In the genomic region with DNA sequence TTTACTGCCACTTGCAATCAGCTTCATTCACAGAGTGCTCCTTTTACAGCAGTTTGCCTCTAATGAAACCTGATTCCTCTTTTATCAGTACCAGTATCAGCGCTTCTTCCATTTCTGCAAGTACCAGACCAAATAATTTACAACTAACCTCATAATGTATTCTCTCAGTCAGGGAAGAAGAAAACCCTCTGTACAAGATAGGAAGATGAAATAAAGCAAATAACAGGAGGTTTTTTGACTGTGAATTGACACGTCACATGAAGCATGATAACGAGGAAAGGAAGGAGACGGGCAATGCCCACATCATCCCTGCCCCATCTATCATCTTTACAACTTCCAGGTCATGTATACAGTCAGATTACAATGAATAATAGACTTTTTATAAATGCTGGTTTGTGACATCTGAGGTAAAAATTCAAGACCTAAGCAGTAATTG, we compare ENCODE assay signal across 1 cellular context.
TF ChIP-seq lines count a peak whose summit lies in the region.

No MANE protein-coding gene starts in this region.

TF ChIP-seq in HEK293, 187 proteins besides CTCF, POLR2A, EP300 and RAD21 (continued from another document):
- TF ChIP-seq, protein P1, sequence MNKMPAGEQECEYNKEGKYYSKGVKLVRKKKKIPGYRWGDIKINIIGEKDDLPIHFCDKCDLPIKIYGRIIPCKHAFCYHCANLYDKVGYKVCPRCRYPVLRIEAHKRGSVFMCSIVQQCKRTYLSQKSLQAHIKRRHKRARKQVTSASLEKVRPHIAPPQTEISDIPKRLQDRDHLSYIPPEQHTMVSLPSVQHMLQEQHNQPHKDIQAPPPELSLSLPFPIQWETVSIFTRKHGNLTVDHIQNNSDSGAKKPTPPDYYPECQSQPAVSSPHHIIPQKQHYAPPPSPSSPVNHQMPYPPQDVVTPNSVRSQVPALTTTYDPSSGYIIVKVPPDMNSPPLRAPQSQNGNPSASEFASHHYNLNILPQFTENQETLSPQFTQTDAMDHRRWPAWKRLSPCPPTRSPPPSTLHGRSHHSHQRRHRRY (tag by site-specific recombination; IDR thresholded peaks at IDR 0.05), result no peak
- TF ChIP-seq ZNF843 (tag by site-specific recombination; IDR thresholded peaks at IDR 0.05) (peak; percentile 80), ZNF514 (tag by site-specific recombination; IDR thresholded peaks at IDR 0.05) (no peak)
